8 cellular contexts compared by ENCODE assay signal in the genomic region with DNA sequence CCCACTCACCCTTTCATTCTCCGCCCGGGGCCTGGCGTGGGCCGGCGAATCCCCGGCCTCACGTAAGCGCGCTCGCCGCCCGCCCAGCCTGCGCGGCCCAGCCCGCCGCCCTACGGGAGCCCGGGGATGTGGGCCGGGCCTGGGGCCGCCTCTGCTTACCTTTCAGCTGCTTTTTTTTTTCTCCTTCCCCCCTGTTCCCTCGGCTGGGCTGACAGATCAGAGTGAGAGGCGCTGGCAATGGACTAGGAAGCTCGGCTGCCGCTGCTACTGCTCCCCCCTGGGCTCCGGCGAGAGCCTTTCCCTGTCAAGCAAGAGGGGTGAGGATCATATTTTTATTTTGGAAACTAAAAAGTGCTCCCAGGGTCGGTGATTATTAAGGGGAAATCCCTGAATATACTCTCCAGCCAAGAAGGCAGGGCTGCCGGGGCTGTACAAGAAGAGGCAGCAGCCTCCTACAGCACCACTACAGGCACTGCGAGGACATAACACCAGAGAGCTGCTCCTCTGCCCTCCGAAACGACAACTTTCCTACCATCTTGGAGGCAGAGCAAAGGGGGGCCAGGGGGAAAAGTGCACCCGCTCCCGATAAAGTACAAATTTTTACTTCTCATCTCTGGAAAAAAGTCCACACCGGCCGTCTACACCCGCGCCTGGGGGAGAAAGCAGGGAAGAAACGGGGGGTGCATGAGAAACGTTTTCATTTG. TPM values are rescaled to one million over a fixed set of nuclear protein-coding genes. Genes with fewer than 3 reads are reported as not detected.
DNase-seq lines count a peak whose midpoint lies in the region; ATAC-seq and TF ChIP-seq lines count a peak whose summit lies in the region.

A gene with protein sequence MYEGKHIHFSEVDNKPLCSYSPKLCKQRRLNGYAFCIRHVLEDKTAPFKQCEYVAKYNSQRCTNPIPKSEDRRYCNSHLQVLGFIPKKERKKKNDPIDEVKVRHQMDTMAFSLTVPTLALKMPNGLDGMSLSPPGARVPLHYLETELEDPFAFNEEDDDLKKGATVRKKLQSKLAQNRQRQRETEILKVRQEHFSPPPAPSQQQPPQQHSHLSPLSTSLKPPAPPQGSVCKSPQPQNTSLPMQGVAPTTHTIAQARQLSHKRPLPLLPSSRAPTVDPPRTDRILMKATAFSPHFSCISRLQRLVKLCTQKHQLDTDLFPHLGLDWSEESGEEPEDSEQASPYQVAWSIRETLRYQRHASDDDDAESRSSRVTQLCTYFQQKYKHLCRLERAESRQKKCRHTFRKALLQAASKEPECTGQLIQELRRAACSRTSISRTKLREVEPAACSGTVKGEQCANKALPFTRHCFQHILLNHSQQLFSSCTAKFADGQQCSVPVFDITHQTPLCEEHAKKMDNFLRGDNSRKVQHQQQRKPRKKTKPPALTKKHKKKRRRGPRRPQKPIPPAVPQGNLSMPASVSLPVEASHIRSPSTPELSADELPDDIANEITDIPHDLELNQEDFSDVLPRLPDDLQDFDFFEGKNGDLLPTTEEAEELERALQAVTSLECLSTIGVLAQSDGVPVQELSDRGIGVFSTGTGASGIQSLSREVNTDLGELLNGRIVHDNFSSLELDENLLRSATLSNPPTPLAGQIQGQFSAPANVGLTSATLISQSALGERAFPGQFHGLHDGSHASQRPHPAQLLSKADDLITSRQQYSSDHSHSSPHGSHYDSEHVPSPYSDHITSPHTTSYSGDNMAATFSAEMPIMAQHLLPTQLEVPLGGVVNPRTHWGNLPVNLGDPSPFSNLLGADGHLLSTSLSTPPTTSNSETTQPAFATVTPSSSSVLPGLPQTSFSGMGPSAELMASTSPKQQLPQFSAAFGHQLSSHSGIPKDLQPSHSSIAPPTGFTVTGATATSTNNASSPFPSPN (minus strand): TSS at position 433 of the 704 bp plus-strand sequence. CDS start 23,158 bp downstream, outside the sequence.

- TF ChIP-seq CTCF in HL-60 (IDR thresholded peaks at IDR 0.05; ENCODE audit: insufficient read depth, low read length) (peak; percentile 35), endodermal cell (conservative IDR thresholded peaks at IDR 0.05) (peak; percentile 73)

- H3K36me3 ChIP-seq in endodermal cell (ENCODE audit: control insufficient read depth, insufficient read depth, low read length) = peaks cover 23% of the 10 kb centered on the region

- peaks cover 9% of the 10 kb centered on the region for H3K9me3 Mint-ChIP-seq in endodermal cell

- DNase-seq in COLO668 (lab: John Stamatoyannopoulos, UW; ENCODE audit: unreplicated experiment) (peak; percentile 81), HL-60 (ENCODE audit: low read depth in 1 of 2, low spot score in 1 of 2) (peak; percentile 67 to 85), NOMO-1 (lab: John Stamatoyannopoulos, UW; ENCODE audit: unreplicated experiment in 2 of 2) (peak; percentile 74 to 91), endodermal cell (peak; percentile 88), midbrain (lab: John Stamatoyannopoulos, UW) (peak; percentile 85)
- DNase-seq in activated CD8-positive, alpha-beta memory T cell treated with anti-CD3 and anti-CD28 coated beads for 48 hours (ENCODE audit: low read depth in 2 of 3, low spot score in 2 of 3) = peak; percentile 49 to 58 (median 58)
- DNase-seq in stimulated activated CD8-positive, alpha-beta memory T cell treated with anti-CD3 and anti-CD28 coated beads, Interleukin-2, amount 100 ng/mL, for 1 hour (ENCODE audit: low read depth in 2 of 2) = peak; percentile 60 to 67

- H3K4me3 ChIP-seq in HL-60 (replicated peaks; ENCODE audit: insufficient read depth, low read length) = peak within 1 kb of the TSS; percentile 58
- peak within 1 kb of the TSS; percentile 100 for H3K4me3 ChIP-seq in endodermal cell (ENCODE audit: low read length)

- H3K4me3 Mint-ChIP-seq in endodermal cell = peak within 1 kb of the TSS; percentile 95

- peaks cover 26% of the 10 kb centered on the region for H3K36me3 Mint-ChIP-seq in endodermal cell (ENCODE audit: low read depth)

- peak within 1 kb of the TSS; percentile 97 for H3K27ac Mint-ChIP-seq in endodermal cell

- peak within 1 kb of the TSS; percentile 97 for H3K9ac ChIP-seq in endodermal cell (ENCODE audit: extremely low read depth, low read length, poor library complexity, severe bottlenecking)

- peaks cover 13% of the 10 kb centered on the region for H3K9me3 ChIP-seq in endodermal cell (ENCODE audit: control insufficient read depth, low read length)

- H3K4me1 ChIP-seq in endodermal cell (ENCODE audit: control insufficient read depth, insufficient read depth, low read length) = no peaks in the 10 kb centered on the region

- peak within 1 kb of the TSS; percentile 98 for H3K27ac ChIP-seq in HL-60 (replicated peaks)
- peak within 1 kb of the TSS; percentile 92 for H3K27ac ChIP-seq in endodermal cell (ENCODE audit: low read depth, low read length)

- no peaks in the 10 kb centered on the region for H3K27me3 Mint-ChIP-seq in endodermal cell (ENCODE audit: insufficient read depth)

- peak; percentile 86 for ATAC-seq in GM19455 (IDR thresholded peaks at IDR 0.05; ENCODE audit: unreplicated experiment)

- peaks cover 22% of the 10 kb centered on the region for H3K4me1 Mint-ChIP-seq in endodermal cell

- 0% methylated on average over 8 to 39 of the region's 39 CpGs for WGBS in endodermal cell (ENCODE audit: insufficient coverage in 1 of 2, insufficient read length in 1 of 2), 2 experiments

- H3K27me3 ChIP-seq in HL-60 (ENCODE audit: insufficient read depth, poor library complexity, severe bottlenecking) (no peaks in the 10 kb centered on the region), endodermal cell (ENCODE audit: control insufficient read depth, insufficient read depth, low read length, poor library complexity, severe bottlenecking) (no peaks in the 10 kb centered on the region)

RNA-seq across cellular contexts. Expression of the gene that starts here (rescaled TPM):
- total RNA-seq in endodermal cell = 10 to 100 TPM; 27.6 to 35.2 TPM
- polyA plus RNA-seq in endodermal cell (2013, experiment 1 of 2) = 4.6 TPM
- 6.0 TPM for polyA plus RNA-seq in endodermal cell (2013, experiment 2 of 2)

Comparison
In these comparisons a context has a peak if more than half of its experiments do, and no peak if none do; other contexts are left out.
1. Peak in every context shown above with its lines: DNase-seq, ATAC-seq, H3K4me3 ChIP-seq and H3K27ac ChIP-seq.